In the genomic region with DNA sequence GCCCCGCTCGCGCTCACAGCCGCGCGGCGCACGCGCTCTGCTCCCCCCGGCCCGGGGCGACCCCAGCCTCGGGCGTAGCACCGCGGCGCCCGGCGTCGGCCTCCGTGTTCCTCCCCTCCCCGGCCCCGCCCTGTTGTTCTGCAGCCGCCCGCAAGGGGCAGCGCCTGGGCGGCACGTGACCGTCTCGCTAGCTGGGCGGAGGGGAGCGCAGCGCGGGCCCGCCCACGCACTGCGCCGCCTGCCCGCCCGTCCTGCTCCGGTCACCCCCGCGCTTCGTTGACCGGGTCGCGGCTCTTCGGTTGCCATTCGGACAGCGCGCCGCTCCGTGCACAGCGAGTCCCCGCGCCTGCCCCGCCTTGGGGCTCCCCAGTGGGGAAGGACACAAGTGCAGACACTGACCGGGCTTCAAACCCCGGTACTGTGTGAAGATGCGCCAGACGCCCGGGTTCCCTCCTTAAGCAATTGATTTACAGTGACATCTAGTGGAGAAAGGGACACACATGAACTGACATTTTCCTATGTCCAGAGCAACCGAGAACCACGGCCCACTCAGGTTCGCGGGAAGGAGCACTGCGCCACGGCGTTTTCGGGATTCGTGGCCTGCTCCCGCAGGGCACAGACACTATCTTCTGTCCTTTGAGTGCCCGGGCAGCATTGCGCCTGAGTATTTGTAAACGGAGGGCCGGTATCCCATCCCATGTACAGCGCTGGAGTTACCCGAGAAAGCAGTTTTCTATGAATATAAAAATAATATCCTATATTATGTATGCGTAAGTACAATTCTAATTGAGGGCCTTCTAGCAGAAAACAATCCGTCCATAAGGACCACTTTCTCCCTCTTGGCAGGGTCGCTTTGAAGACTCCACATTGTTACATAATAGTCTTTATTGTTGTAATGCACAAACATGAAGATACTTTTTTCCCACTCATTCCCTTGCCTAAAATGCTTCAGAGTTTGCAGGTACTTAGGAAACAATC, we compare ENCODE assay signal across 1 cellular context.
TF ChIP-seq lines count a peak whose summit lies in the region.

No MANE protein-coding gene starts in this region.

TF ChIP-seq in WTC11, 78 proteins besides CTCF, POLR2A, EP300 and RAD21 (continued from another document and continues in another):
- no peak for TF ChIP-seq ZNF425 (CRISPR knock-in tag; conservative IDR thresholded peaks at IDR 0.05)
- TF ChIP-seq HMGA2 (CRISPR knock-in tag; IDR thresholded peaks at IDR 0.05): no peak
- TF ChIP-seq ZNF263 (CRISPR knock-in tag; IDR thresholded peaks at IDR 0.05; ENCODE audit: low read depth): no peak
- no peak for TF ChIP-seq EMX1 (CRISPR knock-in tag; IDR thresholded peaks at IDR 0.05)
- no peak; the same call in 1 of the 2 replicates for TF ChIP-seq ETV6 (CRISPR knock-in tag; IDR thresholded peaks at IDR 0.05)
- TF ChIP-seq RELA (CRISPR knock-in tag; IDR thresholded peaks at IDR 0.05; ENCODE audit: borderline replicate concordance): no peak
- TF ChIP-seq NFE2L1 (CRISPR knock-in tag; IDR thresholded peaks at IDR 0.05): no peak; the same call in 1 of the 2 replicates
- no peak for TF ChIP-seq GTF2I (CRISPR knock-in tag; conservative IDR thresholded peaks at IDR 0.05)
- TF ChIP-seq, protein P1, sequence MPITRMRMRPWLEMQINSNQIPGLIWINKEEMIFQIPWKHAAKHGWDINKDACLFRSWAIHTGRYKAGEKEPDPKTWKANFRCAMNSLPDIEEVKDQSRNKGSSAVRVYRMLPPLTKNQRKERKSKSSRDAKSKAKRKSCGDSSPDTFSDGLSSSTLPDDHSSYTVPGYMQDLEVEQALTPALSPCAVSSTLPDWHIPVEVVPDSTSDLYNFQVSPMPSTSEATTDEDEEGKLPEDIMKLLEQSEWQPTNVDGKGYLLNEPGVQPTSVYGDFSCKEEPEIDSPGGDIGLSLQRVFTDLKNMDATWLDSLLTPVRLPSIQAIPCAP (CRISPR knock-in tag; IDR thresholded peaks at IDR 0.05): no peak
- no peak for TF ChIP-seq IRF2 (CRISPR knock-in tag; IDR thresholded peaks at IDR 0.05; ENCODE audit: borderline replicate concordance, low read depth)
- TF ChIP-seq ZSCAN18 (CRISPR knock-in tag; IDR thresholded peaks at IDR 0.05): no peak
- TF ChIP-seq MXD4 (CRISPR knock-in tag; IDR thresholded peaks at IDR 0.05; ENCODE audit: borderline replicate concordance): no peak
- 0 out of 2 replicates have a peak, but pooled peaks have one; percentile 64 for TF ChIP-seq E2F4 (CRISPR knock-in tag; IDR thresholded peaks at IDR 0.05; ENCODE audit: borderline replicate concordance, low read depth)
- TF ChIP-seq, protein P2, sequence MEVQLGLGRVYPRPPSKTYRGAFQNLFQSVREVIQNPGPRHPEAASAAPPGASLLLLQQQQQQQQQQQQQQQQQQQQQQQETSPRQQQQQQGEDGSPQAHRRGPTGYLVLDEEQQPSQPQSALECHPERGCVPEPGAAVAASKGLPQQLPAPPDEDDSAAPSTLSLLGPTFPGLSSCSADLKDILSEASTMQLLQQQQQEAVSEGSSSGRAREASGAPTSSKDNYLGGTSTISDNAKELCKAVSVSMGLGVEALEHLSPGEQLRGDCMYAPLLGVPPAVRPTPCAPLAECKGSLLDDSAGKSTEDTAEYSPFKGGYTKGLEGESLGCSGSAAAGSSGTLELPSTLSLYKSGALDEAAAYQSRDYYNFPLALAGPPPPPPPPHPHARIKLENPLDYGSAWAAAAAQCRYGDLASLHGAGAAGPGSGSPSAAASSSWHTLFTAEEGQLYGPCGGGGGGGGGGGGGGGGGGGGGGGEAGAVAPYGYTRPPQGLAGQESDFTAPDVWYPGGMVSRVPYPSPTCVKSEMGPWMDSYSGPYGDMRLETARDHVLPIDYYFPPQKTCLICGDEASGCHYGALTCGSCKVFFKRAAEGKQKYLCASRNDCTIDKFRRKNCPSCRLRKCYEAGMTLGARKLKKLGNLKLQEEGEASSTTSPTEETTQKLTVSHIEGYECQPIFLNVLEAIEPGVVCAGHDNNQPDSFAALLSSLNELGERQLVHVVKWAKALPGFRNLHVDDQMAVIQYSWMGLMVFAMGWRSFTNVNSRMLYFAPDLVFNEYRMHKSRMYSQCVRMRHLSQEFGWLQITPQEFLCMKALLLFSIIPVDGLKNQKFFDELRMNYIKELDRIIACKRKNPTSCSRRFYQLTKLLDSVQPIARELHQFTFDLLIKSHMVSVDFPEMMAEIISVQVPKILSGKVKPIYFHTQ (CRISPR knock-in tag; IDR thresholded peaks at IDR 0.05): no peak
- TF ChIP-seq PREB (CRISPR knock-in tag; IDR thresholded peaks at IDR 0.05; ENCODE audit: borderline replicate concordance): no peak
- TF ChIP-seq JAZF1 (CRISPR knock-in tag; IDR thresholded peaks at IDR 0.05): no peak
- TF ChIP-seq JUN (CRISPR knock-in tag; IDR thresholded peaks at IDR 0.05): no peak
- TF ChIP-seq TEAD1 (CRISPR knock-in tag; IDR thresholded peaks at IDR 0.05): no peak
- peak; percentile 36 for TF ChIP-seq GABPB1 (CRISPR knock-in tag; IDR thresholded peaks at IDR 0.05)
- peak; percentile 99 for TF ChIP-seq USF2 (CRISPR knock-in tag; IDR thresholded peaks at IDR 0.05)
- TF ChIP-seq ATF2 (CRISPR knock-in tag; IDR thresholded peaks at IDR 0.05; ENCODE audit: borderline replicate concordance, low read depth): no peak
- no peak for TF ChIP-seq PRDM15 (CRISPR knock-in tag; IDR thresholded peaks at IDR 0.05)
- peak; percentile 81; the same call in 1 of the 2 replicates for TF ChIP-seq ZNF232 (CRISPR knock-in tag; IDR thresholded peaks at IDR 0.05)
- TF ChIP-seq ATF1 (CRISPR knock-in tag; IDR thresholded peaks at IDR 0.05): no peak
- TF ChIP-seq STAT6 (CRISPR knock-in tag; conservative IDR thresholded peaks at IDR 0.05; ENCODE audit: low read depth): 0 out of 2 replicates have a peak, but pooled peaks have one; percentile 39
- TF ChIP-seq, protein P3, sequence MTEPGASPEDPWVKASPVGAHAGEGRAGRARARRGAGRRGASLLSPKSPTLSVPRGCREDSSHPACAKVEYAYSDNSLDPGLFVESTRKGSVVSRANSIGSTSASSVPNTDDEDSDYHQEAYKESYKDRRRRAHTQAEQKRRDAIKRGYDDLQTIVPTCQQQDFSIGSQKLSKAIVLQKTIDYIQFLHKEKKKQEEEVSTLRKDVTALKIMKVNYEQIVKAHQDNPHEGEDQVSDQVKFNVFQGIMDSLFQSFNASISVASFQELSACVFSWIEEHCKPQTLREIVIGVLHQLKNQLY (CRISPR knock-in tag; IDR thresholded peaks at IDR 0.05): no peak
- TF ChIP-seq E2F5 (CRISPR knock-in tag; IDR thresholded peaks at IDR 0.05): peak; percentile 81; the same call in 1 of the 2 replicates
- TF ChIP-seq ZNF138 (CRISPR knock-in tag; conservative IDR thresholded peaks at IDR 0.05): no peak
